8 cellular contexts compared by ENCODE assay signal in the genomic region with DNA sequence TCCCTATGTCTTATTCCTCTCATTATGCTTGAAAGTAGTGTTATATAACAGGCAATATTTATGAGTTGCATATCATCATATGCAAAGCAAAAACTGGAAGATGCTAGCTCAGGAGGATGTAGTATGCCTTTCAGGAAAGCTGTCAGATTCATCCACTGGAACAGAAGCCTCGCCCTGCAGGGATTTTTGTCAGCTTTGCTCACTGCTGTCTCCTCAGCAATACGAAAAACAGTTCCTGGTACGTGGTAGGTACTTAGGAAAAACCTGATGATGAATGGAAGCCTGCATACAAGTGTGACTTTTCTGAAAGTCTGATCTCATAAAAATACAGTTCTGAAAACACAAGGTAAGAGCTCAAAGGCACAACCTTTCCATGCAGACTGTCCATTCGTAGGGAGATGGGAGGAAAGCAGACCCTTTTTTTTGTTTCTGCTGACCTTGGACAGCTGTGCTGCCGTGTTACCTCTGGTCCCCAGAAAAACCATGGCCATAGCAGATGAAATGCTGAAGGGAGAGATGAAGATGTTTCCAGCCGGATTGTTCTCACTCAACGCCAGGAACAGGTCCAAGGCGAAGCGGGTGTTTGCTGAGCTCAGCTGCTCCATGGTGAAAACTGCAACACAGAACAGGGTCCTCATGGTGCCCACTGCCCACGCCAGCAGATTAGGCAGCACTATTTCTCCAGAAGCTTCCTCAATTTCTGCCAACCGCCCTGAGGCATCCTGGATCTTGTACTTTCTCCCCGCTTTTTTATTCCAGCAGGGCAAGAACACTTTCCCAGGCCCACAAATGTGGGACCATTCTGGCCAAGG. TPM values are rescaled to one million over a fixed set of nuclear protein-coding genes. Genes with fewer than 3 reads are reported as not detected.
DNase-seq lines count a peak whose midpoint lies in the region; ATAC-seq and TF ChIP-seq lines count a peak whose summit lies in the region.

No MANE protein-coding gene starts in this region.

- TF ChIP-seq EP300 in esophagus muscularis mucosa (IDR thresholded peaks at IDR 0.05) = no peak

- no peaks in the 10 kb centered on the region for H3K9me3 Mint-ChIP-seq in Caco-2 (ENCODE audit: unreplicated experiment)

- no peaks in the 10 kb centered on the region for H3K27me3 Mint-ChIP-seq in Caco-2 (ENCODE audit: insufficient read depth, unreplicated experiment)

- no peak for TF ChIP-seq CTCF in Caco-2 (IDR thresholded peaks at IDR 0.05; ENCODE audit: insufficient read depth in 1 of 2, low read depth in 1 of 2, low read length in 1 of 2, severe bottlenecking in 1 of 2, unreplicated experiment in 1 of 2)
- no peak for TF ChIP-seq CTCF in esophagus muscularis mucosa (IDR thresholded peaks at IDR 0.05)
- TF ChIP-seq CTCF in parathyroid adenoma (IDR thresholded peaks at IDR 0.05) = no peak

- peaks cover 13% of the 10 kb centered on the region for H3K4me1 Mint-ChIP-seq in Caco-2 (ENCODE audit: low read depth, unreplicated experiment)

- DNase-seq in Caco-2 (no peak), SK-N-MC (ENCODE audit: low read depth, low spot score) (no peak), esophagus muscularis mucosa (ENCODE audit: extremely low spot score) (peak; percentile 87), NCI-H524 treated with DMSO at 0.1 percent for 48 hours (lab: John Stamatoyannopoulos, UW) (no peak), NK-92 (lab: John Stamatoyannopoulos, UW; ENCODE audit: unreplicated experiment) (no peak), 8988T (no peak)

- peak overlapping the region; percentile 85 for H2AFZ ChIP-seq in parathyroid adenoma

- H3K36me3 Mint-ChIP-seq in Caco-2 (ENCODE audit: insufficient read depth, unreplicated experiment) = peaks cover 56% of the 10 kb centered on the region

- H3K36me3 ChIP-seq in Caco-2 (ENCODE audit: control insufficient read depth, insufficient read depth, low read length) (peaks cover 1% of the 10 kb centered on the region; the same call in 1 of the 2 replicates), SK-N-MC (ENCODE audit: insufficient read depth, low read length) (no peaks in the 10 kb centered on the region), esophagus muscularis mucosa (peaks cover 27 to 40% (median 34%) of the 10 kb centered on the region in 4 donors), parathyroid adenoma (ENCODE audit: control insufficient read depth, insufficient read depth, low read length) (no peaks in the 10 kb centered on the region)

- H3K4me2 ChIP-seq in parathyroid adenoma (ENCODE audit: low read length) = peak overlapping the region; percentile 70

- no peaks in the 10 kb centered on the region for H3K79me2 ChIP-seq in parathyroid adenoma

- intact Hi-C loops in Caco-2 (cut with micrococcal nuclease; ENCODE audit: unreplicated experiment) (loop anchor here (2.0 to 10.0 kb wide), 3 partner anchors 29 to 215 kb away; a partner anchor contains a TSS), esophagus muscularis mucosa (cut with DNase I) (loop anchor here (2.0 to 5.0 kb wide), 2 partner anchors 47 to 147 kb away; no protein-coding TSS in a partner anchor)

- CTCF ChIA-PET in Caco-2 (lab: Charles Lee) = interaction anchor here (1.0 to 4.2 kb wide), 3 partner anchors 49 to 149 kb away, joined by 5 to 67 read pairs (median 21); no protein-coding TSS in a partner anchor

- TSS peak; percentile 29 for BruUV-seq in Caco-2 (replicated peaks; lab: Mats Ljungman, UMichigan)

- peak overlapping the region; percentile 97 for H3K27ac Mint-ChIP-seq in Caco-2 (ENCODE audit: unreplicated experiment)

- 56% methylated on average over 12 of the region's 12 CpGs for WGBS in esophagus muscularis mucosa

- H3K9me3 ChIP-seq in Caco-2 = no peaks in the 10 kb centered on the region
- H3K9me3 ChIP-seq in SK-N-MC (ENCODE audit: low read depth, low read length) = no peaks in the 10 kb centered on the region
- no peaks in the 10 kb centered on the region for H3K9me3 ChIP-seq in esophagus muscularis mucosa
- no peaks in the 10 kb centered on the region for H3K9me3 ChIP-seq in parathyroid adenoma (ENCODE audit: control insufficient read depth, low read length)

- H3K27me3 ChIP-seq in Caco-2 (replicated peaks; ENCODE audit: control insufficient read depth, insufficient read depth, low read length) (no peaks in the 10 kb centered on the region), esophagus muscularis mucosa (no peaks in the 10 kb centered on the region), parathyroid adenoma (ENCODE audit: control insufficient read depth, insufficient read depth, low read length) (no peaks in the 10 kb centered on the region)

- POLR2A ChIA-PET in Caco-2 (lab: Charles Lee) = interaction anchor here (0.6 to 2.8 kb wide), 7 partner anchors 36 to 389 kb away, joined by 3 to 11 read pairs (median 7); a partner anchor contains a TSS

- no peak for TF ChIP-seq POLR2A in esophagus muscularis mucosa (IDR thresholded peaks at IDR 0.05; ENCODE audit: low read depth)

- H3K4me3 ChIP-seq in Caco-2 (ENCODE audit: low read depth, low read length) (peak overlapping the region; percentile 44), SK-N-MC (peak overlapping the region; percentile 74), esophagus muscularis mucosa (peak overlapping the region; percentile 64 to 75 (median 71)), parathyroid adenoma (ENCODE audit: low read depth, low read length) (peak overlapping the region; percentile 58)

- no peak for ATAC-seq in HG03045 (IDR thresholded peaks at IDR 0.05; ENCODE audit: unreplicated experiment)

- H3K27ac ChIP-seq in SK-N-MC (no peak overlapping the region), esophagus muscularis mucosa (replicated peaks in 1 of 4) (peak overlapping the region; percentile 95 to 97 (median 95)), parathyroid adenoma (peak overlapping the region; percentile 99)

- H3K9ac ChIP-seq in SK-N-MC (ENCODE audit: insufficient read length) (no peak overlapping the region), parathyroid adenoma (peak overlapping the region; percentile 25)

- H3K4me3 Mint-ChIP-seq in Caco-2 (ENCODE audit: unreplicated experiment) = peak overlapping the region; percentile 98

- H3K4me1 ChIP-seq in Caco-2 = peaks cover 41% of the 10 kb centered on the region
- peaks cover 37 to 45% (median 44%) of the 10 kb centered on the region in 4 donors for H3K4me1 ChIP-seq in esophagus muscularis mucosa
- H3K4me1 ChIP-seq in parathyroid adenoma = peaks cover 44% of the 10 kb centered on the region

RNA-seq across cellular contexts. Expression of a gene that starts 1.5 kb away (rescaled TPM):
- total RNA-seq in Caco-2 (2022) = 75.6 and 81.9 TPM in 2 replicates
- 100 to 1,000 TPM in 1 of 4 donors, 10 to 100 TPM in 3; 23.3 to 123 (median 29.9) TPM for total RNA-seq in esophagus muscularis mucosa
